In the genomic region with DNA sequence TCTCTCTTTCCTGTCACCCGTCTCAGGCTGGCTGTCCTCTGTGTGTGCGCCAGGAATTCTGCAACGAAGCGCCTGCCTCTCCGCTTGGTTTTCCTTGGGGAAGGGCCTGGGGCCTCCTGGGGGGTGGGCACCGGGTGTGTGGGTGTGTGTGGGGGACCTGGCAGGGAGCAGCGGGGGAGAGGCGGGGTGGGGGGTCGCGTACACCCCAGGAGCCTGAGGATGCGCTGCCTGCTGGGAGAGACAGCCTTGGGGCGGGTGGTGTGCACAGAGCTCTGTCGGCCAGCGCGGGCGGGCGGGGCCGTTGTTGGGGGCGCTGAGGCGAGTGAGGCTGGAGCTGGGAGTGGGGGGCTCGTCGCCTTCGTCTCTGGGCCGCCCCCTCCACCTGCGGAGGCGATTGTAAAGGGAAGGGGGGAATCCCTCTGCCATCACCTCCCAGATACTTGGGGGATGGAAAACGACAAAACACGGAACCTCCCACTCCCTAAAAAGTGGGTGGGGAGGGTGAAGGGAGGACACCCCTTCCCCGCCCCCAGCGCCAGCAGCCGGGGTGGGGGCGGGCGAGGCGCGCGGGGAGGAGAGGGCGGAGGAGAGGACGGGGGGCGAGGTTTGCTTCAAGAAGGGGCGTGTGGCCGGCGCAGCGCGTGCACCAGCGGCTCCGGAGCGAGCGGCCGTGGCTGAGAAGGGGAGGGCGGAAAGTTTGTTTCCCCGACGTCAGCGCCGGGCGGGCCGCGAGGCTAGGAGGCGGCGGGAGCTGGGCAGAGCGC, we compare ENCODE assay signal across 1 cellular context.
TF ChIP-seq lines count a peak whose summit lies in the region.

TSS of gene PRRX2 (plus strand) at position 640 of the 764 bp plus-strand sequence. CDS start 221 bp downstream, outside the sequence.

TF ChIP-seq in K562, 482 proteins besides CTCF, POLR2A, EP300 and RAD21 (continued from another document):
- TF ChIP-seq, protein P1, sequence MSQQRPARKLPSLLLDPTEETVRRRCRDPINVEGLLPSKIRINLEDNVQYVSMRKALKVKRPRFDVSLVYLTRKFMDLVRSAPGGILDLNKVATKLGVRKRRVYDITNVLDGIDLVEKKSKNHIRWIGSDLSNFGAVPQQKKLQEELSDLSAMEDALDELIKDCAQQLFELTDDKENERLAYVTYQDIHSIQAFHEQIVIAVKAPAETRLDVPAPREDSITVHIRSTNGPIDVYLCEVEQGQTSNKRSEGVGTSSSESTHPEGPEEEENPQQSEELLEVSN (IDR thresholded peaks at IDR 0.05; ENCODE audit: borderline replicate concordance in 1 of 2, extremely low read depth in 1 of 2, insufficient read depth in 1 of 2, insufficient read length in 1 of 2, low read depth in 1 of 2, low read length in 1 of 2, poor library complexity in 1 of 2, severe bottlenecking in 1 of 2): peak in 1 of 2 experiments; percentile 37
- TF ChIP-seq SAFB (IDR thresholded peaks at IDR 0.05; ENCODE audit: borderline replicate concordance, low read depth, low read length) (no peak), HDAC8 (tag; IDR thresholded peaks at IDR 0.05) (no peak), PCBP1 (IDR thresholded peaks at IDR 0.05; ENCODE audit: low read depth, low read length, poor library complexity, severe bottlenecking) (peak; percentile 34), ZNF239 (CRISPR knock-in tag; IDR thresholded peaks at IDR 0.05) (no peak), TAL1 (IDR thresholded peaks at IDR 0.05) (no peak), TRIM28 (IDR thresholded peaks at IDR 0.05) (no peak), GATAD2A (IDR thresholded peaks at IDR 0.05) (no peak), PBX2 (CRISPR knock-in tag; IDR thresholded peaks at IDR 0.05; ENCODE audit: low read depth) (no peak), PBX2 (tag; conservative IDR thresholded peaks at IDR 0.05; ENCODE audit: low read depth) (no peak), SIN3B (IDR thresholded peaks at IDR 0.05; ENCODE audit: low read depth) (no peak), MTA3 (IDR thresholded peaks at IDR 0.05; ENCODE audit: borderline replicate concordance) (no peak), ZNF699 (CRISPR knock-in tag; IDR thresholded peaks at IDR 0.05; ENCODE audit: insufficient replicate concordance) (no peak), ZBTB7A (IDR thresholded peaks at IDR 0.05; ENCODE audit: borderline replicate concordance, control insufficient read depth, low read depth, low read length) (0 out of 2 replicates have a peak, but pooled peaks have one; percentile 30), ERF (CRISPR knock-in tag; IDR thresholded peaks at IDR 0.05) (no peak), GATA2 (CRISPR knock-in tag; IDR thresholded peaks at IDR 0.05) (no peak)
- TF ChIP-seq, protein P2, sequence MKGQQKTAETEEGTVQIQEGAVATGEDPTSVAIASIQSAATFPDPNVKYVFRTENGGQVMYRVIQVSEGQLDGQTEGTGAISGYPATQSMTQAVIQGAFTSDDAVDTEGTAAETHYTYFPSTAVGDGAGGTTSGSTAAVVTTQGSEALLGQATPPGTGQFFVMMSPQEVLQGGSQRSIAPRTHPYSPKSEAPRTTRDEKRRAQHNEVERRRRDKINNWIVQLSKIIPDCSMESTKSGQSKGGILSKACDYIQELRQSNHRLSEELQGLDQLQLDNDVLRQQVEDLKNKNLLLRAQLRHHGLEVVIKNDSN (CRISPR knock-in tag; IDR thresholded peaks at IDR 0.05): no peak
- TF ChIP-seq, protein P3, sequence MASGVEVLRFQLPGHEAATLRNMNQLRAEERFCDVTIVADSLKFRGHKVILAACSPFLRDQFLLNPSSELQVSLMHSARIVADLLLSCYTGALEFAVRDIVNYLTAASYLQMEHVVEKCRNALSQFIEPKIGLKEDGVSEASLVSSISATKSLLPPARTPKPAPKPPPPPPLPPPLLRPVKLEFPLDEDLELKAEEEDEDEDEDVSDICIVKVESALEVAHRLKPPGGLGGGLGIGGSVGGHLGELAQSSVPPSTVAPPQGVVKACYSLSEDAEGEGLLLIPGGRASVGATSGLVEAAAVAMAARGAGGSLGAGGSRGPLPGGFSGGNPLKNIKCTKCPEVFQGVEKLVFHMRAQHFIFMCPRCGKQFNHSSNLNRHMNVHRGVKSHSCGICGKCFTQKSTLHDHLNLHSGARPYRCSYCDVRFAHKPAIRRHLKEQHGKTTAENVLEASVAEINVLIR (CRISPR knock-in tag; IDR thresholded peaks at IDR 0.05): no peak
- TF ChIP-seq, protein P4, sequence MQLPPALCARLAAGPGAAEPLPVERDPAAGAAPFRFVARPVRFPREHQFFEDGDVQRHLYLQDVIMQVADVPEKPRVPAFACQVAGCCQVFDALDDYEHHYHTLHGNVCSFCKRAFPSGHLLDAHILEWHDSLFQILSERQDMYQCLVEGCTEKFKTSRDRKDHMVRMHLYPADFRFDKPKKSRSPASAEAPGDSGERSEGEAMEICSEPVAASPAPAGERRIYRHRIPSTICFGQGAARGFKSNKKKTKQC (CRISPR knock-in tag; IDR thresholded peaks at IDR 0.05): no peak
